Comparison of ENCODE assay signal across 2 cellular contexts in the genomic region with DNA sequence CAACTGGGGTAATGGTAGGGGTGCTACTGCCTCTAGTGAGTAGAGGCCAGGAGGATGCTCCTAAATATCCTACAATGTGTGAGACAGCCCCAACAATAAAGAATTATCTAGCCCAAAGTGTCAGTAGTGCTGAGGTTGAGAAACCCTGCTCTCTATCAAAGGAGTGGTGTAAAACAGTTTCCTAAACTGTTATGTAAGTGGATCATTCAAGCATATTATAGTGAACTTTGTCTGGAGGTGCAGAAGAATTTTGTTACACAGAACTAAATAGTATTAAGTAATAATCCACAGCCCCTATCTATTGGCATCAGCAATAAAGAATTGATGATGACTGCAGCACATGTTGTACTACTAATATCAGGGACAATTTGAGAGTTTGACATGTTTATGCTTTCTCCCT.
TF ChIP-seq lines count a peak whose summit lies in the region.

No MANE protein-coding gene starts in this region.

TF ChIP-seq in liver, 16 proteins besides CTCF, POLR2A, EP300 and RAD21:
- TF ChIP-seq SP1 (IDR thresholded peaks at IDR 0.05) (peak; percentile 51), RXRA (IDR thresholded peaks at IDR 0.05) (peak; percentile 56 to 67), HNF4A (conservative IDR thresholded peaks at IDR 0.05) (peak; percentile 74 to 82), EGR1 (IDR thresholded peaks at IDR 0.05; ENCODE audit: low read depth in 2 of 2) (no peak), FOXA2 (IDR thresholded peaks at IDR 0.05) (no peak), NR2F2 (IDR thresholded peaks at IDR 0.05) (no peak), GABPA (IDR thresholded peaks at IDR 0.05 in 1 of 2, conservative IDR thresholded peaks at IDR 0.05 in 1 of 2) (no peak), FOXA1 (IDR thresholded peaks at IDR 0.05) (no peak), JUND (IDR thresholded peaks at IDR 0.05) (no peak), YY1 (IDR thresholded peaks at IDR 0.05) (no peak), HNF4G (IDR thresholded peaks at IDR 0.05) (peak; percentile 54), TAF1 (conservative IDR thresholded peaks at IDR 0.05) (no peak)
- TF ChIP-seq, protein P1, sequence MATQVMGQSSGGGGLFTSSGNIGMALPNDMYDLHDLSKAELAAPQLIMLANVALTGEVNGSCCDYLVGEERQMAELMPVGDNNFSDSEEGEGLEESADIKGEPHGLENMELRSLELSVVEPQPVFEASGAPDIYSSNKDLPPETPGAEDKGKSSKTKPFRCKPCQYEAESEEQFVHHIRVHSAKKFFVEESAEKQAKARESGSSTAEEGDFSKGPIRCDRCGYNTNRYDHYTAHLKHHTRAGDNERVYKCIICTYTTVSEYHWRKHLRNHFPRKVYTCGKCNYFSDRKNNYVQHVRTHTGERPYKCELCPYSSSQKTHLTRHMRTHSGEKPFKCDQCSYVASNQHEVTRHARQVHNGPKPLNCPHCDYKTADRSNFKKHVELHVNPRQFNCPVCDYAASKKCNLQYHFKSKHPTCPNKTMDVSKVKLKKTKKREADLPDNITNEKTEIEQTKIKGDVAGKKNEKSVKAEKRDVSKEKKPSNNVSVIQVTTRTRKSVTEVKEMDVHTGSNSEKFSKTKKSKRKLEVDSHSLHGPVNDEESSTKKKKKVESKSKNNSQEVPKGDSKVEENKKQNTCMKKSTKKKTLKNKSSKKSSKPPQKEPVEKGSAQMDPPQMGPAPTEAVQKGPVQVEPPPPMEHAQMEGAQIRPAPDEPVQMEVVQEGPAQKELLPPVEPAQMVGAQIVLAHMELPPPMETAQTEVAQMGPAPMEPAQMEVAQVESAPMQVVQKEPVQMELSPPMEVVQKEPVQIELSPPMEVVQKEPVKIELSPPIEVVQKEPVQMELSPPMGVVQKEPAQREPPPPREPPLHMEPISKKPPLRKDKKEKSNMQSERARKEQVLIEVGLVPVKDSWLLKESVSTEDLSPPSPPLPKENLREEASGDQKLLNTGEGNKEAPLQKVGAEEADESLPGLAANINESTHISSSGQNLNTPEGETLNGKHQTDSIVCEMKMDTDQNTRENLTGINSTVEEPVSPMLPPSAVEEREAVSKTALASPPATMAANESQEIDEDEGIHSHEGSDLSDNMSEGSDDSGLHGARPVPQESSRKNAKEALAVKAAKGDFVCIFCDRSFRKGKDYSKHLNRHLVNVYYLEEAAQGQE (IDR thresholded peaks at IDR 0.05), result no peak
- TF ChIP-seq, protein P2, sequence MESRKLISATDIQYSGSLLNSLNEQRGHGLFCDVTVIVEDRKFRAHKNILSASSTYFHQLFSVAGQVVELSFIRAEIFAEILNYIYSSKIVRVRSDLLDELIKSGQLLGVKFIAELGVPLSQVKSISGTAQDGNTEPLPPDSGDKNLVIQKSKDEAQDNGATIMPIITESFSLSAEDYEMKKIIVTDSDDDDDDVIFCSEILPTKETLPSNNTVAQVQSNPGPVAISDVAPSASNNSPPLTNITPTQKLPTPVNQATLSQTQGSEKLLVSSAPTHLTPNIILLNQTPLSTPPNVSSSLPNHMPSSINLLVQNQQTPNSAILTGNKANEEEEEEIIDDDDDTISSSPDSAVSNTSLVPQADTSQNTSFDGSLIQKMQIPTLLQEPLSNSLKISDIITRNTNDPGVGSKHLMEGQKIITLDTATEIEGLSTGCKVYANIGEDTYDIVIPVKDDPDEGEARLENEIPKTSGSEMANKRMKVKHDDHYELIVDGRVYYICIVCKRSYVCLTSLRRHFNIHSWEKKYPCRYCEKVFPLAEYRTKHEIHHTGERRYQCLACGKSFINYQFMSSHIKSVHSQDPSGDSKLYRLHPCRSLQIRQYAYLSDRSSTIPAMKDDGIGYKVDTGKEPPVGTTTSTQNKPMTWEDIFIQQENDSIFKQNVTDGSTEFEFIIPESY (IDR thresholded peaks at IDR 0.05), result peak; percentile 53
- TF ChIP-seq, protein P3, sequence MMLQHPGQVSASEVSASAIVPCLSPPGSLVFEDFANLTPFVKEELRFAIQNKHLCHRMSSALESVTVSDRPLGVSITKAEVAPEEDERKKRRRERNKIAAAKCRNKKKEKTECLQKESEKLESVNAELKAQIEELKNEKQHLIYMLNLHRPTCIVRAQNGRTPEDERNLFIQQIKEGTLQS (IDR thresholded peaks at IDR 0.05), result no peak

TF ChIP-seq in HepG2, 621 proteins besides CTCF, POLR2A, EP300 and RAD21:
- TF ChIP-seq ATF1 (CRISPR knock-in tag; IDR thresholded peaks at IDR 0.05) (no peak), NR2C2 (CRISPR knock-in tag; IDR thresholded peaks at IDR 0.05; ENCODE audit: borderline replicate concordance) (no peak), ZNF343 (CRISPR knock-in tag; IDR thresholded peaks at IDR 0.05) (no peak), ZFY (CRISPR knock-in tag; IDR thresholded peaks at IDR 0.05) (no peak), KDM4B (CRISPR knock-in tag; IDR thresholded peaks at IDR 0.05) (no peak), DNMT3B (CRISPR knock-in tag; conservative IDR thresholded peaks at IDR 0.05) (no peak), NFE2L1 (CRISPR knock-in tag; IDR thresholded peaks at IDR 0.05; ENCODE audit: borderline replicate concordance) (no peak), CC2D1A (CRISPR knock-in tag; IDR thresholded peaks at IDR 0.05) (no peak), TCF7L2 (IDR thresholded peaks at IDR 0.05; ENCODE audit: low read depth, low read length) (no peak)
- TF ChIP-seq, protein P4, sequence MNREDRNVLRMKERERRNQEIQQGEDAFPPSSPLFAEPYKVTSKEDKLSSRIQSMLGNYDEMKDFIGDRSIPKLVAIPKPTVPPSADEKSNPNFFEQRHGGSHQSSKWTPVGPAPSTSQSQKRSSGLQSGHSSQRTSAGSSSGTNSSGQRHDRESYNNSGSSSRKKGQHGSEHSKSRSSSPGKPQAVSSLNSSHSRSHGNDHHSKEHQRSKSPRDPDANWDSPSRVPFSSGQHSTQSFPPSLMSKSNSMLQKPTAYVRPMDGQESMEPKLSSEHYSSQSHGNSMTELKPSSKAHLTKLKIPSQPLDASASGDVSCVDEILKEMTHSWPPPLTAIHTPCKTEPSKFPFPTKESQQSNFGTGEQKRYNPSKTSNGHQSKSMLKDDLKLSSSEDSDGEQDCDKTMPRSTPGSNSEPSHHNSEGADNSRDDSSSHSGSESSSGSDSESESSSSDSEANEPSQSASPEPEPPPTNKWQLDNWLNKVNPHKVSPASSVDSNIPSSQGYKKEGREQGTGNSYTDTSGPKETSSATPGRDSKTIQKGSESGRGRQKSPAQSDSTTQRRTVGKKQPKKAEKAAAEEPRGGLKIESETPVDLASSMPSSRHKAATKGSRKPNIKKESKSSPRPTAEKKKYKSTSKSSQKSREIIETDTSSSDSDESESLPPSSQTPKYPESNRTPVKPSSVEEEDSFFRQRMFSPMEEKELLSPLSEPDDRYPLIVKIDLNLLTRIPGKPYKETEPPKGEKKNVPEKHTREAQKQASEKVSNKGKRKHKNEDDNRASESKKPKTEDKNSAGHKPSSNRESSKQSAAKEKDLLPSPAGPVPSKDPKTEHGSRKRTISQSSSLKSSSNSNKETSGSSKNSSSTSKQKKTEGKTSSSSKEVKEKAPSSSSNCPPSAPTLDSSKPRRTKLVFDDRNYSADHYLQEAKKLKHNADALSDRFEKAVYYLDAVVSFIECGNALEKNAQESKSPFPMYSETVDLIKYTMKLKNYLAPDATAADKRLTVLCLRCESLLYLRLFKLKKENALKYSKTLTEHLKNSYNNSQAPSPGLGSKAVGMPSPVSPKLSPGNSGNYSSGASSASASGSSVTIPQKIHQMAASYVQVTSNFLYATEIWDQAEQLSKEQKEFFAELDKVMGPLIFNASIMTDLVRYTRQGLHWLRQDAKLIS (CRISPR knock-in tag; IDR thresholded peaks at IDR 0.05), result no peak
- TF ChIP-seq, protein P5, sequence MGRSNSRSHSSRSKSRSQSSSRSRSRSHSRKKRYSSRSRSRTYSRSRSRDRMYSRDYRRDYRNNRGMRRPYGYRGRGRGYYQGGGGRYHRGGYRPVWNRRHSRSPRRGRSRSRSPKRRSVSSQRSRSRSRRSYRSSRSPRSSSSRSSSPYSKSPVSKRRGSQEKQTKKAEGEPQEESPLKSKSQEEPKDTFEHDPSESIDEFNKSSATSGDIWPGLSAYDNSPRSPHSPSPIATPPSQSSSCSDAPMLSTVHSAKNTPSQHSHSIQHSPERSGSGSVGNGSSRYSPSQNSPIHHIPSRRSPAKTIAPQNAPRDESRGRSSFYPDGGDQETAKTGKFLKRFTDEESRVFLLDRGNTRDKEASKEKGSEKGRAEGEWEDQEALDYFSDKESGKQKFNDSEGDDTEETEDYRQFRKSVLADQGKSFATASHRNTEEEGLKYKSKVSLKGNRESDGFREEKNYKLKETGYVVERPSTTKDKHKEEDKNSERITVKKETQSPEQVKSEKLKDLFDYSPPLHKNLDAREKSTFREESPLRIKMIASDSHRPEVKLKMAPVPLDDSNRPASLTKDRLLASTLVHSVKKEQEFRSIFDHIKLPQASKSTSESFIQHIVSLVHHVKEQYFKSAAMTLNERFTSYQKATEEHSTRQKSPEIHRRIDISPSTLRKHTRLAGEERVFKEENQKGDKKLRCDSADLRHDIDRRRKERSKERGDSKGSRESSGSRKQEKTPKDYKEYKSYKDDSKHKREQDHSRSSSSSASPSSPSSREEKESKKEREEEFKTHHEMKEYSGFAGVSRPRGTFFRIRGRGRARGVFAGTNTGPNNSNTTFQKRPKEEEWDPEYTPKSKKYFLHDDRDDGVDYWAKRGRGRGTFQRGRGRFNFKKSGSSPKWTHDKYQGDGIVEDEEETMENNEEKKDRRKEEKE (IDR thresholded peaks at IDR 0.05), result no peak
